8 cellular contexts compared by ENCODE assay signal in genomic region chr4:153438916-153439756, GRCh38. TPM values are rescaled to one million over a fixed set of nuclear protein-coding genes. Genes with fewer than 3 reads are reported as not detected.
DNase-seq lines count a peak whose midpoint lies in the region; ATAC-seq, FAIRE-seq and TF ChIP-seq lines count a peak whose summit lies in the region.

No MANE protein-coding gene starts in this region.

- no peaks in the 10 kb centered on the region for H4K20me1 ChIP-seq in keratinocyte (ENCODE audit: control insufficient read depth, extremely low read depth, insufficient read depth, low read length)

- CTCF ChIA-PET in WTC11 (lab: Charles Lee) = no interaction called here

- H3K27me3 ChIP-seq in keratinocyte (ENCODE audit: control insufficient read depth, extremely low read depth, insufficient read depth, low read length) = no peaks in the 10 kb centered on the region

- no peaks in the 10 kb centered on the region for H3K9me1 ChIP-seq in keratinocyte (ENCODE audit: control insufficient read depth, extremely low read depth, insufficient read depth, low read length)

- DNase-seq in WTC11 (ENCODE audit: low spot score) (no peak), keratinocyte (ENCODE audit: low read depth, low spot score) (no peak), NCI-H82 treated with DMSO at 0.1 percent for 48 hours (lab: John Stamatoyannopoulos, UW; ENCODE audit: unreplicated experiment) (no peak), NCI-H1436 treated with DMSO at 0.1 percent for 48 hours (lab: John Stamatoyannopoulos, UW) (no peak), ureter (ENCODE audit: low spot score) (no peak), GM03348 (ENCODE audit: low spot score) (no peak)

- peak overlapping the region in 2 of 3 experiments; percentile 36 to 45 for H3K4me3 ChIP-seq in keratinocyte (ENCODE audit: control insufficient read depth in 2 of 3, extremely low read depth in 1 of 3, insufficient read depth in 2 of 3, low read depth in 1 of 3, low read length in 3 of 3)

- no peaks in the 10 kb centered on the region for H3K9me3 ChIP-seq in keratinocyte (ENCODE audit: control insufficient read depth, low read depth, low read length)

- H3K27me3 Mint-ChIP-seq in WTC11 (ENCODE audit: low read depth) = no peaks in the 10 kb centered on the region

- POLR2A ChIA-PET in WTC11 (lab: Charles Lee) = no interaction called here

- peak overlapping the region; percentile 57 for H3K9ac ChIP-seq in keratinocyte (ENCODE audit: control insufficient read depth, extremely low read depth, insufficient read depth, low read length)

- no peak overlapping the region for H3K4me3 Mint-ChIP-seq in WTC11

- TF ChIP-seq CTCF in WTC11 (IDR thresholded peaks at IDR 0.05) = no peak
- TF ChIP-seq CTCF in keratinocyte (optimal IDR thresholded peaks at IDR 0.05 in 1 of 3, IDR thresholded peaks at IDR 0.05 in 1 of 3, conservative IDR thresholded peaks at IDR 0.05 in 1 of 3; ENCODE audit: extremely low read depth in 1 of 3, insufficient read depth in 2 of 3, low read length in 3 of 3) = no peak

- no peak overlapping the region for H3K27ac ChIP-seq in keratinocyte (ENCODE audit: control insufficient read depth, insufficient read depth, low read length)

- dilution Hi-C loops in keratinocyte (cut with MboI; ENCODE audit: extremely low pct_ligation_motif_present, low sequenced_read_pairs) = no loop called here

- peak overlapping the region; percentile 85 for H3K4me2 ChIP-seq in keratinocyte (ENCODE audit: control insufficient read depth, extremely low read depth, insufficient read depth, low read depth, low read length)

- no peaks in the 10 kb centered on the region for H3K9me3 Mint-ChIP-seq in WTC11

- H3K79me2 ChIP-seq in keratinocyte (ENCODE audit: control insufficient read depth, insufficient read depth, low read length) = no peaks in the 10 kb centered on the region

- H3K36me3 ChIP-seq in keratinocyte (ENCODE audit: control insufficient read depth in 2 of 2, extremely low read depth in 1 of 2, insufficient read depth in 2 of 2, low read length in 2 of 2) = no peaks in the 10 kb centered on the region

- no peak overlapping the region for H3K27ac Mint-ChIP-seq in WTC11

- peaks cover 7% of the 10 kb centered on the region for H3K4me1 ChIP-seq in keratinocyte (ENCODE audit: control insufficient read depth, extremely low read depth, insufficient read depth, low read length)

- no peaks in the 10 kb centered on the region for H3K36me3 Mint-ChIP-seq in WTC11

- no peaks in the 10 kb centered on the region; the same call in 1 of the 2 replicates for H3K4me1 Mint-ChIP-seq in WTC11

- peak overlapping the region; percentile 91 for H2AFZ ChIP-seq in keratinocyte (ENCODE audit: control insufficient read depth, low read length)

- no peak for FAIRE-seq in keratinocyte (lab: Jason Lieb, UNC)

- ATAC-seq in GM18517 (IDR thresholded peaks at IDR 0.05; ENCODE audit: unreplicated experiment) (peak; percentile 86), HG02763 (IDR thresholded peaks at IDR 0.05; ENCODE audit: unreplicated experiment) (peak; percentile 58), WTC11 (no peak)

TF ChIP-seq in WTC11, 78 proteins besides CTCF, POLR2A, EP300 and RAD21:
- TF ChIP-seq ZNF121 (CRISPR knock-in tag; IDR thresholded peaks at IDR 0.05) (0 out of 2 replicates have a peak, but pooled peaks have one; percentile 17), NFE2L1 (CRISPR knock-in tag; IDR thresholded peaks at IDR 0.05) (no peak), PRRX2 (CRISPR knock-in tag; IDR thresholded peaks at IDR 0.05) (no peak)

RNA-seq across cellular contexts. Expression of gene TMEM131L, which starts 27.0 kb away (rescaled TPM):
- total RNA-seq in WTC11 (2021) (18.1 to 26.7 TPM (median 19.2 TPM) in 3 replicates), ureter (12.1 TPM)
- 7.0 to 10.3 TPM (median 9.3 TPM) in 3 replicates for polyA plus RNA-seq in keratinocyte
- polyA plus RNA-seq in keratinocyte (2011; ENCODE audit: low read depth) = 7.6 TPM
- 3.1 and 5.0 TPM in 2 replicates for polyA plus RNA-seq in keratinocyte (2011; cell fraction: cytosol; rRNA removed)
- 29.1 and 29.5 TPM in 2 replicates for polyA plus RNA-seq in keratinocyte (2011; cell fraction: nucleus; rRNA removed)
- 6.1 and 8.0 TPM in 2 replicates for polyA plus RNA-seq in keratinocyte (2012; ENCODE audit: low replicate concordance)
- 11.5 to 33.8 TPM (median 21.1 TPM) in 3 replicates for polyA minus RNA-seq in keratinocyte
- polyA minus RNA-seq in keratinocyte (2011; cell fraction: cytosol; rRNA and poly(A)+ RNA removed) = 7.7 TPM
- polyA minus RNA-seq in keratinocyte (2011; cell fraction: nucleus; rRNA and poly(A)+ RNA removed) = 41.9 and 80.6 TPM in 2 replicates
